In genomic region chrX:111823068-111823467, GRCh38 we compare ENCODE assay signal across 11 cellular contexts. TPM values are rescaled to one million over a fixed set of nuclear protein-coding genes. Genes with fewer than 3 reads are reported as not detected.
A peak's percentile ranks its signal among the peaks of the same experiment; 100 is the strongest.
DNase-seq lines count a peak whose midpoint lies in the region; ATAC-seq and TF ChIP-seq lines count a peak whose summit lies in the region.
"Had no signal": no experiment of that assay in that cellular context is flagged by ENCODE, and none has a peak within 500 bp of the region (broad histone marks: within the 10 kb centered on the region; RNA-seq: fewer than 3 reads in every experiment).

No MANE protein-coding gene starts in this region.

- in situ Hi-C loops in GM13977 (cut with MboI; ENCODE audit: low pct_unique_long_range_greater_than_20kb, low sequenced_read_pairs, unreplicated experiment), result no loop called here

- CTCF ChIA-PET in AG04450 (lab: Charles Lee), result interaction anchor here (1.0 kb wide), 1 partner anchor 16 kb away, joined by 3 read pairs; no protein-coding TSS in a partner anchor

- DNase-seq in AG04450 (ENCODE audit: low read depth, low spot score) (no peak), GM13977 (ENCODE audit: low spot score) (peak; percentile 17), NCI-H524 (lab: John Stamatoyannopoulos, UW) (peak; percentile 78 to 83), foreskin keratinocyte (no peak), midbrain (lab: John Stamatoyannopoulos, UW) (no peak)
- no peak for DNase-seq in activated T-cell treated with anti-CD3 and anti-CD28 coated beads, Interleukin-2, amount 50 U/mL, for 4 hours
- DNase-seq: activated effector memory CD4-positive, alpha-beta T cell treated with anti-CD3 and anti-CD28 coated beads, Interleukin-2, amount 50 U/mL, for 16 hours; NCI-H1436 had no signal

- no peak overlapping the region for H3K4me3 ChIP-seq in AG04450 (ENCODE audit: low read depth, low read length)
- H3K4me3 ChIP-seq: lung had no signal

- H3K9me3 Mint-ChIP-seq in activated T-cell treated with anti-CD3 and anti-CD28 coated beads, Interleukin-2, amount 50 U/mL, for 4 hours, result no peaks in the 10 kb centered on the region

- H3K4me1 Mint-ChIP-seq in activated T-cell treated with anti-CD3 and anti-CD28 coated beads, Interleukin-2, amount 50 U/mL, for 4 hours (ENCODE audit: low read depth), result no peaks in the 10 kb centered on the region

- no peak overlapping the region for H3K4me3 Mint-ChIP-seq in activated T-cell treated with anti-CD3 and anti-CD28 coated beads, Interleukin-2, amount 50 U/mL, for 4 hours

- H3K9me3 ChIP-seq in AG04450 (ENCODE audit: control insufficient read depth, insufficient read depth, low read length), result no peaks in the 10 kb centered on the region

- H3K27me3 Mint-ChIP-seq in activated T-cell treated with anti-CD3 and anti-CD28 coated beads, Interleukin-2, amount 50 U/mL, for 4 hours (ENCODE audit: low read depth), result peaks cover 4% of the 10 kb centered on the region

- H3K4me1 ChIP-seq in foreskin keratinocyte, result no peaks in the 10 kb centered on the region

- ATAC-seq in foreskin keratinocyte (peak; percentile 19), HG02840 (IDR thresholded peaks at IDR 0.05; ENCODE audit: low FRiP score, unreplicated experiment) (no peak), HG03432 (IDR thresholded peaks at IDR 0.05; ENCODE audit: unreplicated experiment) (no peak)
- no peak for ATAC-seq in activated T-cell treated with anti-CD3 and anti-CD28 coated beads, Interleukin-2, amount 50 U/mL, for 4 hours

- TF ChIP-seq CTCF in AG04450 (IDR thresholded peaks at IDR 0.05; ENCODE audit: low read depth, low read length) (peak; percentile 40), GM13977 (IDR thresholded peaks at IDR 0.05; ENCODE audit: extremely low read depth, insufficient read depth, missing control alignments) (peak; percentile 56), foreskin keratinocyte (conservative IDR thresholded peaks at IDR 0.05) (peak; percentile 51)

- H3K27ac ChIP-seq in AG04450 (ENCODE audit: low read depth, low read length), result no peak overlapping the region
- H3K27ac ChIP-seq in foreskin keratinocyte, result no peak overlapping the region

- H3K36me3 Mint-ChIP-seq in activated T-cell treated with anti-CD3 and anti-CD28 coated beads, Interleukin-2, amount 50 U/mL, for 4 hours (ENCODE audit: insufficient read depth), result no peaks in the 10 kb centered on the region

- no peaks in the 10 kb centered on the region for H3K27me3 ChIP-seq in AG04450 (ENCODE audit: control insufficient read depth, insufficient read depth, low read length)
- no peaks in the 10 kb centered on the region for H3K27me3 ChIP-seq in foreskin keratinocyte

- POLR2A ChIA-PET in AG04450 (lab: Yijun Ruan, JAX), result no interaction called here

RNA-seq across cellular contexts. Expression of gene TRPC5OS, which starts 52.9 kb away (rescaled TPM):
- not detected in 2 replicates for polyA plus RNA-seq in AG04450 (2011; rRNA removed)
- not detected in 2 replicates for polyA minus RNA-seq in AG04450 (2011; rRNA and poly(A)+ RNA removed)
- not detected in 2 replicates for total RNA-seq in foreskin keratinocyte
- not detected in 2 replicates for polyA plus RNA-seq in foreskin keratinocyte
- total RNA-seq in activated T-cell treated with anti-CD3 and anti-CD28 coated beads, Interleukin-2, amount 50 U/mL, for 4 hours, result not detected
- total RNA-seq: lung had no signal
- polyA plus RNA-seq: lung had no signal

Comparison
In these comparisons a context has a peak if more than half of its experiments do, and no peak if none do; other contexts are left out.
1. DNase-seq: peak in GM13977 (single experiment) and NCI-H524 (2 of 2); none in AG04450 (single experiment), foreskin keratinocyte (0 of 2), midbrain (single experiment) and activated T-cell treated with anti-CD3 and anti-CD28 coated beads, Interleukin-2, amount 50 U/mL, for 4 hours (single experiment).
2. Peak in every context shown above with its lines, with median percentiles within 50 percentile points of each other: CTCF ChIP-seq.